In genomic region chr1:6601049-6601864, GRCh38 we compare ENCODE assay signal across 1 cellular context.
TF ChIP-seq lines count a peak whose summit lies in the region.

No MANE protein-coding gene starts in this region.

TF ChIP-seq in HepG2, 621 proteins besides CTCF, POLR2A, EP300 and RAD21 (continued from another document and continues in another):
- TF ChIP-seq AKNA (CRISPR knock-in tag; IDR thresholded peaks at IDR 0.05; ENCODE audit: borderline replicate concordance) (no peak), ZNF468 (CRISPR knock-in tag; IDR thresholded peaks at IDR 0.05) (no peak), TAF15 (IDR thresholded peaks at IDR 0.05; ENCODE audit: low read depth, low read length, poor library complexity, severe bottlenecking) (no peak), ZBTB38 (CRISPR knock-in tag; IDR thresholded peaks at IDR 0.05) (no peak), POLR2G (IDR thresholded peaks at IDR 0.05; ENCODE audit: low read depth, low read length) (peak; percentile 70; the same call in 1 of the 2 replicates), ZNF496 (CRISPR knock-in tag; IDR thresholded peaks at IDR 0.05; ENCODE audit: insufficient replicate concordance) (no peak), ZNF784 (CRISPR knock-in tag; IDR thresholded peaks at IDR 0.05; ENCODE audit: borderline replicate concordance) (no peak), SETDB1 (CRISPR knock-in tag; IDR thresholded peaks at IDR 0.05; ENCODE audit: borderline replicate concordance) (no peak), KLF6 (CRISPR knock-in tag; IDR thresholded peaks at IDR 0.05) (no peak), ZNF180 (CRISPR knock-in tag; IDR thresholded peaks at IDR 0.05; ENCODE audit: borderline replicate concordance, low read depth) (no peak), ZNF549 (CRISPR knock-in tag; IDR thresholded peaks at IDR 0.05) (no peak), STAT6 (CRISPR knock-in tag; IDR thresholded peaks at IDR 0.05; ENCODE audit: borderline replicate concordance) (no peak), ZIK1 (CRISPR knock-in tag; IDR thresholded peaks at IDR 0.05; ENCODE audit: borderline replicate concordance, low read depth) (no peak), ZBTB25 (CRISPR knock-in tag; IDR thresholded peaks at IDR 0.05) (no peak), ZBTB14 (CRISPR knock-in tag; IDR thresholded peaks at IDR 0.05) (no peak; the same call in 1 of the 2 replicates), HNRNPH1 (optimal IDR thresholded peaks at IDR 0.05; ENCODE audit: low read depth, low read length) (no peak), FOXM1 (CRISPR knock-in tag; IDR thresholded peaks at IDR 0.05) (no peak), ZNF3 (CRISPR knock-in tag; IDR thresholded peaks at IDR 0.05) (no peak), CREB1 (IDR thresholded peaks at IDR 0.05) (0 out of 2 replicates have a peak, but pooled peaks have one; percentile 7), CREB1 (CRISPR knock-in tag; IDR thresholded peaks at IDR 0.05) (peak; percentile 61), EEA1 (CRISPR knock-in tag; IDR thresholded peaks at IDR 0.05; ENCODE audit: borderline replicate concordance) (no peak), ZNF432 (CRISPR knock-in tag; IDR thresholded peaks at IDR 0.05; ENCODE audit: borderline replicate concordance) (no peak), SP5 (CRISPR knock-in tag; IDR thresholded peaks at IDR 0.05; ENCODE audit: borderline replicate concordance, low read depth) (peak; percentile 33; the same call in 1 of the 2 replicates), NR1H2 (CRISPR knock-in tag; IDR thresholded peaks at IDR 0.05; ENCODE audit: borderline replicate concordance, low read depth) (no peak), ZSCAN25 (CRISPR knock-in tag; IDR thresholded peaks at IDR 0.05) (0 out of 2 replicates have a peak, but pooled peaks have one; percentile 51), ZBTB44 (CRISPR knock-in tag; IDR thresholded peaks at IDR 0.05) (no peak), MAFK (conservative IDR thresholded peaks at IDR 0.05 in 1 of 2, IDR thresholded peaks at IDR 0.05 in 1 of 2; ENCODE audit: low read length in 2 of 2) (0 out of 4 replicates have a peak, but pooled peaks of 1 of the 2 experiments have one; percentile 38), MXD4 (CRISPR knock-in tag; IDR thresholded peaks at IDR 0.05) (no peak), ZHX1 (CRISPR knock-in tag; IDR thresholded peaks at IDR 0.05; ENCODE audit: low read depth) (no peak), ZNF614 (CRISPR knock-in tag; IDR thresholded peaks at IDR 0.05; ENCODE audit: borderline replicate concordance) (no peak), KDM2A (CRISPR knock-in tag; IDR thresholded peaks at IDR 0.05; ENCODE audit: borderline replicate concordance, low read depth) (0 out of 2 replicates have a peak, but pooled peaks have one; percentile 19), ARID5B (CRISPR knock-in tag; IDR thresholded peaks at IDR 0.05) (no peak), ZNF652 (CRISPR knock-in tag; IDR thresholded peaks at IDR 0.05; ENCODE audit: borderline replicate concordance, low read depth) (peak; percentile 31; the same call in 1 of the 2 replicates), ZNF230 (CRISPR knock-in tag; IDR thresholded peaks at IDR 0.05) (0 out of 2 replicates have a peak, but pooled peaks have one; percentile 1), ATF3 (CRISPR knock-in tag; IDR thresholded peaks at IDR 0.05) (no peak), SPEN (CRISPR knock-in tag; IDR thresholded peaks at IDR 0.05; ENCODE audit: low read depth) (peak; percentile 20; the same call in 1 of the 2 replicates), ZEB1 (IDR thresholded peaks at IDR 0.05; ENCODE audit: insufficient replicate concordance, low read depth) (no peak)
